Comparison of ENCODE assay signal across 24 cellular contexts in genomic region chrX:41689711-41690110, GRCh38. TPM values are rescaled to one million over a fixed set of nuclear protein-coding genes. Genes with fewer than 3 reads are reported as not detected.
DNase-seq lines count a peak whose midpoint lies in the region; ATAC-seq, FAIRE-seq and TF ChIP-seq lines count a peak whose summit lies in the region.
"Had no signal": no experiment of that assay in that cellular context is flagged by ENCODE, and none has a peak within 500 bp of the region (broad histone marks: within the 10 kb centered on the region; RNA-seq: fewer than 3 reads in every experiment).

No MANE protein-coding gene starts in this region.

- H3K27ac Mint-ChIP-seq in astrocyte (ENCODE audit: unreplicated experiment): no peak overlapping the region
- H3K27ac Mint-ChIP-seq in naive thymus-derived CD4-positive, alpha-beta T cell: no peak overlapping the region
- H3K27ac Mint-ChIP-seq: HFFc6 had no signal

- no peak overlapping the region for H3K4me2 ChIP-seq in astrocyte (ENCODE audit: low read length)
- H3K4me2 ChIP-seq: KMS-11 had no signal

- H3K4me1 ChIP-seq in astrocyte (ENCODE audit: insufficient read depth, low read length) (no peaks in the 10 kb centered on the region), upper lobe of right lung (no peaks in the 10 kb centered on the region), kidney (ENCODE audit: control insufficient read depth in 1 of 2, insufficient read depth in 1 of 2, low read depth in 1 of 2, low read length in 2 of 2) (no peaks in the 10 kb centered on the region)
- peaks cover 0 to 4% of the 10 kb centered on the region in 2 donors for H3K4me1 ChIP-seq in naive thymus-derived CD4-positive, alpha-beta T cell (ENCODE audit: control insufficient read depth in 2 of 2, insufficient read depth in 2 of 2, low read length in 2 of 2)

- H3K27me3 ChIP-seq in astrocyte (ENCODE audit: insufficient read depth, low read length) (no peaks in the 10 kb centered on the region), upper lobe of right lung (no peaks in the 10 kb centered on the region)
- H3K27me3 ChIP-seq in naive thymus-derived CD4-positive, alpha-beta T cell (ENCODE audit: control insufficient read depth in 2 of 2, insufficient read depth in 2 of 2, low read length in 2 of 2): no peaks in the 10 kb centered on the region

- DNase-seq in SKM-1 treated with dmso at 0.1 percent for 144 hours (lab: John Stamatoyannopoulos, UW; ENCODE audit: unreplicated experiment) (peak; percentile 1), SKM-1 (lab: John Stamatoyannopoulos, UW; ENCODE audit: unreplicated experiment) (no peak), astrocyte (ENCODE audit: low read depth) (no peak), left lobe of liver (ENCODE audit: low spot score) (peak; percentile 48), upper lobe of right lung (no peak), NCI-H774 (lab: John Stamatoyannopoulos, UW) (no peak), kidney (no peak)
- DNase-seq in naive thymus-derived CD4-positive, alpha-beta T cell: no peak
- DNase-seq: 8988T, COR-L47, DMS 273 treated with DMSO at 0.1 percent for 48 hours, DND-41, H7, HFFc6, NCI-H1417 treated with DMSO at 0.1 percent for 48 hours, NCI-H187 treated with DMSO at 0.1 percent for 48 hours, NCI-H226, NCI-H524 treated with DMSO at 0.1 percent for 48 hours, PC-3, RPMI8226 had no signal

- H3K79me2 ChIP-seq in astrocyte (ENCODE audit: insufficient read depth, low read length): no peaks in the 10 kb centered on the region

- H3K9ac ChIP-seq in astrocyte (ENCODE audit: low read length) (no peak overlapping the region), kidney (ENCODE audit: low read length in 2 of 2) (no peak overlapping the region)
- H3K9ac ChIP-seq: KMS-11 had no signal

- no peaks in the 10 kb centered on the region for H3K4me1 Mint-ChIP-seq in astrocyte (ENCODE audit: low read depth, unreplicated experiment)
- peaks cover 5 to 39% (median 17%) of the 10 kb centered on the region in 7 donors for H3K4me1 Mint-ChIP-seq in naive thymus-derived CD4-positive, alpha-beta T cell

- no peaks in the 10 kb centered on the region for H3K9me3 Mint-ChIP-seq in astrocyte (ENCODE audit: unreplicated experiment)
- no peaks in the 10 kb centered on the region for H3K9me3 Mint-ChIP-seq in naive thymus-derived CD4-positive, alpha-beta T cell
- H3K9me3 Mint-ChIP-seq: HFFc6 had no signal

- intact Hi-C loops in upper lobe of right lung (cut with DNase I): no loop called here
- intact Hi-C loops in kidney (cut with DNase I): no loop called here
- intact Hi-C loops in naive thymus-derived CD4-positive, alpha-beta T cell (cut with micrococcal nuclease): no loop called here

- H3K27ac ChIP-seq in astrocyte (ENCODE audit: low read depth, low read length) (no peak overlapping the region), upper lobe of right lung (peak overlapping the region; percentile 51), kidney (ENCODE audit: low read depth in 2 of 2, low read length in 2 of 2) (no peak overlapping the region)
- H3K27ac ChIP-seq in naive thymus-derived CD4-positive, alpha-beta T cell (ENCODE audit: low read depth, low read length): no peak overlapping the region
- H3K27ac ChIP-seq: KMS-11 had no signal

- H3K4me3 ChIP-seq in astrocyte (ENCODE audit: insufficient read depth, low read depth, low read length) (no peak overlapping the region), upper lobe of right lung (peak overlapping the region; percentile 28), kidney (ENCODE audit: low read length in 2 of 2) (no peak overlapping the region)
- H3K4me3 ChIP-seq in naive thymus-derived CD4-positive, alpha-beta T cell (ENCODE audit: low read length): no peak overlapping the region

- CTCF ChIA-PET in naive thymus-derived CD4-positive, alpha-beta T cell (lab: Charles Lee): no interaction called here

- no peaks in the 10 kb centered on the region for H3K36me3 Mint-ChIP-seq in astrocyte (ENCODE audit: low read depth, unreplicated experiment)
- H3K36me3 Mint-ChIP-seq in naive thymus-derived CD4-positive, alpha-beta T cell: peaks cover 0 to 11% (median 6%) of the 10 kb centered on the region in 5 donors

- no peaks in the 10 kb centered on the region for H3K9me3 ChIP-seq in astrocyte (ENCODE audit: insufficient read depth, low read depth, low read length)
- H3K9me3 ChIP-seq in upper lobe of right lung: no peaks in the 10 kb centered on the region
- no peaks in the 10 kb centered on the region for H3K9me3 ChIP-seq in kidney (ENCODE audit: control insufficient read depth in 1 of 2, low read length in 2 of 2)
- H3K9me3 ChIP-seq in naive thymus-derived CD4-positive, alpha-beta T cell (ENCODE audit: control insufficient read depth in 2 of 3, low read length in 3 of 3): no peaks in the 10 kb centered on the region

- no peaks in the 10 kb centered on the region for H3K27me3 Mint-ChIP-seq in astrocyte (ENCODE audit: low read depth, unreplicated experiment)
- H3K27me3 Mint-ChIP-seq in naive thymus-derived CD4-positive, alpha-beta T cell: no peaks in the 10 kb centered on the region

- H3K4me3 Mint-ChIP-seq in astrocyte (ENCODE audit: unreplicated experiment): no peak overlapping the region
- peak overlapping the region in 1 of 10 donors; percentile 14 for H3K4me3 Mint-ChIP-seq in naive thymus-derived CD4-positive, alpha-beta T cell
- H3K4me3 Mint-ChIP-seq: HFFc6 had no signal

- ATAC-seq in left lobe of liver (peak; percentile 95), upper lobe of right lung (no peak)
- no peak for ATAC-seq in naive thymus-derived CD4-positive, alpha-beta T cell
- ATAC-seq: PC-3 had no signal

- no peak for TF ChIP-seq CTCF in astrocyte (IDR thresholded peaks at IDR 0.05; ENCODE audit: insufficient read depth, low read depth, low read length)
- TF ChIP-seq CTCF in upper lobe of right lung (IDR thresholded peaks at IDR 0.05): no peak
- TF ChIP-seq CTCF in kidney (IDR thresholded peaks at IDR 0.05; ENCODE audit: borderline replicate concordance, extremely low read depth, insufficient read depth): no peak

- POLR2A ChIA-PET in naive thymus-derived CD4-positive, alpha-beta T cell (lab: Charles Lee): no interaction called here

- H4K20me1 ChIP-seq in astrocyte (ENCODE audit: insufficient read depth, low read length): no peaks in the 10 kb centered on the region

- FAIRE-seq in astrocyte (lab: Jason Lieb, UNC): peak; percentile 54
- FAIRE-seq in kidney (lab: Jason Lieb, UNC): no peak

- H3K36me3 ChIP-seq in astrocyte (ENCODE audit: insufficient read depth, low read length) (no peaks in the 10 kb centered on the region), upper lobe of right lung (no peaks in the 10 kb centered on the region), kidney (ENCODE audit: control insufficient read depth in 1 of 2, insufficient read depth in 2 of 2, low read length in 2 of 2) (no peaks in the 10 kb centered on the region)
- no peaks in the 10 kb centered on the region for H3K36me3 ChIP-seq in naive thymus-derived CD4-positive, alpha-beta T cell (ENCODE audit: control insufficient read depth in 2 of 3, insufficient read depth in 3 of 3, low read length in 3 of 3)

- no peak overlapping the region for H2AFZ ChIP-seq in astrocyte (ENCODE audit: low read depth, low read length)

RNA-seq across cellular contexts. Expression of gene GPR34, which starts 0.9 kb away (rescaled TPM):
- total RNA-seq in astrocyte (not detected in 2 replicates), left lobe of liver (1.2 TPM), upper lobe of right lung (28.0 TPM), kidney (17.9 TPM)
- polyA plus RNA-seq in kidney (ENCODE audit: insufficient read depth, low read depth, low replicate concordance): 2.2 TPM
- 1 to 10 TPM in 1 of 5 experiments, under 1 TPM in 4; 0.12 to 2.1 (median 0.80) TPM for total RNA-seq in naive thymus-derived CD4-positive, alpha-beta T cell
- under 1 TPM in 1 of 2 donors, not detected in 1; 0.16 TPM for polyA plus RNA-seq in naive thymus-derived CD4-positive, alpha-beta T cell
- total RNA-seq: G401, H7, HFFc6, HT-29, PC-3 had no signal
- polyA plus RNA-seq: AG04450 had no signal

RNA-seq across cellular contexts. Expression of gene GPR82, which starts 34.3 kb away (rescaled TPM):
- total RNA-seq in astrocyte: not detected in 2 replicates
- total RNA-seq in left lobe of liver: 0.28 TPM
- 3.4 TPM for total RNA-seq in upper lobe of right lung
- 0.98 TPM for total RNA-seq in kidney
- 0.15 TPM for polyA plus RNA-seq in kidney (ENCODE audit: insufficient read depth, low read depth, low replicate concordance)
- total RNA-seq in naive thymus-derived CD4-positive, alpha-beta T cell: under 1 TPM in 2 of 5 experiments, not detected in 3; 0.16 to 0.59 TPM
- polyA plus RNA-seq in naive thymus-derived CD4-positive, alpha-beta T cell: under 1 TPM; 0.26 to 0.45 TPM
- total RNA-seq: G401, H7, HFFc6, HT-29, PC-3 had no signal
- polyA plus RNA-seq: AG04450 had no signal

Comparison
In these comparisons a context has a peak if more than half of its experiments do, and no peak if none do; other contexts are left out.
1. DNase-seq: peak in SKM-1 treated with dmso at 0.1 percent for 144 hours (single experiment) and left lobe of liver (single experiment); none in SKM-1 (single experiment), astrocyte (single experiment), upper lobe of right lung (single experiment), NCI-H774 (single experiment), kidney (single experiment) and naive thymus-derived CD4-positive, alpha-beta T cell (0 of 9).